In the genomic region with DNA sequence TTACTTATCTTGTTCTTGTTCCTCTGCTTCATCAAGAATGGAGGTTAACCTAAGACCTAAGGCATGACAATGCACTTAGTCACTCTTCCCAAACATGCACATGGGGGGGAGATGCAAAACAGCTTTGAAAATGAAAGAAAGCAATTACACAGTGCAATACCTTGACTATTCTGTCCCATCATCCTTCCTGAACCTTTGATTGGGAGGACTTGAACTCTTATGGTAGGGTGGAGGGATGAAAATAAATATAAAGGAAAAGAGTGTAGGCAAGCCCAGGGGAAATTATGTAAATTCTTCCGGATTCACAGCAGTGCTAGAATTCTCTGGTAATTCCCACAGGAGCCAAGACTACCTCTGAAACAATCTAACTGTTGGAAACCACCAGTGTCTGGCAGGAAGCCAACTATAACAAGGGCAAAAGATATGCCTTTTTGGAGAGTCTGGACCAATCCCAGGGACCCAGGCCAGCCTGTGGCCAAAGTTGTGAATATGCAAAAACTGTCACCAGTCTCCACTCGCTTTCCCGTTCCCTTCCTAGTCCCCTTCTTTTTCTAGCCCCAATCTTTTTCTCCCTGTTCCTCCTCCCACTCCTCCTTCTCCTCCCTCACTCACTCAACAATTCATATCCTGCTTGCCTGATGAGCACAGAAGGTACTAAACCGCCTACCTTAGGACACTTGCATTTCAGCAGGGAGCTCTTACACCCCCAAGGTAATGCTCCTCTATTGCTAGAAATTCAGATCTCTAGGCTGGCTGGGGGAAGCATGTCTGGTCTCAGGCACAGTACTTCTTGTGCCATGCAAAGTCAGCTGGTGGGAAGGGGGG, we compare ENCODE assay signal across 9 cellular contexts. TPM values are rescaled to one million over a fixed set of nuclear protein-coding genes. Genes with fewer than 3 reads are reported as not detected.
DNase-seq lines count a peak whose midpoint lies in the region; ATAC-seq, FAIRE-seq and TF ChIP-seq lines count a peak whose summit lies in the region.
"Had no signal": no experiment of that assay in that cellular context is flagged by ENCODE, and none has a peak within 500 bp of the region (broad histone marks: within the 10 kb centered on the region; RNA-seq: fewer than 3 reads in every experiment).

No MANE protein-coding gene starts in this region.

- H3K27ac ChIP-seq in K562 (ENCODE audit: extremely low read depth, low read depth, low read length): 0 out of 3 replicates have a peak overlapping the region, but pooled peaks have one; percentile 45
- H3K27ac ChIP-seq: parathyroid adenoma had no signal

- H3K9me1 ChIP-seq in K562 (ENCODE audit: control insufficient read depth, insufficient read depth, low read length): no peaks in the 10 kb centered on the region

- peak; percentile 92 for DNase-seq in Daoy (ENCODE audit: low read depth)
- DNase-seq in MG63: peak; percentile 53
- DNase-seq in K562 (ENCODE audit: extremely low read depth in 1 of 4, low spot score in 3 of 4): peak in 3 of 4 experiments; percentile 15 to 48 (median 26)
- no peak for DNase-seq in mesothelial cell of epicardium (ENCODE audit: low spot score in 2 of 2, unreplicated experiment in 2 of 2)
- DNase-seq in WTC11 (ENCODE audit: low spot score): no peak
- DNase-seq in effector CD8-positive, alpha-beta T cell (lab: John Stamatoyannopoulos, UW): no peak

- no peak overlapping the region for H3K4me3 ChIP-seq in MG63
- no peak overlapping the region for H3K4me3 ChIP-seq in K562

- H3K4me1 ChIP-seq in K562 (replicated peaks in 1 of 2; ENCODE audit: control insufficient read depth in 2 of 2, insufficient read depth in 2 of 2, low read length in 2 of 2): peaks cover 7 to 12% of the 10 kb centered on the region in 2 experiments; a peak in 4 of 5 replicates
- H3K4me1 ChIP-seq: parathyroid adenoma had no signal

- POLR2A ChIA-PET in K562 (lab: Yijun Ruan, JAX): interaction anchor here (0.5 kb wide), 1 partner anchor 99 kb away, joined by 3 read pairs; no protein-coding TSS in a partner anchor
- POLR2A ChIA-PET in WTC11 (lab: Charles Lee): no interaction called here

- TF ChIP-seq EP300 in K562 (IDR thresholded peaks at IDR 0.05; ENCODE audit: low read length): no peak

- CTCF ChIA-PET in K562 (lab: Yijun Ruan, JAX; ENCODE audit: low intra/inter-chr PET ratio) (no interaction called here), WTC11 (lab: Charles Lee) (no interaction called here)

- peak overlapping the region; percentile 38 for H2AFZ ChIP-seq in K562 (ENCODE audit: low read depth, low read length)
- H2AFZ ChIP-seq: parathyroid adenoma had no signal

- H3K4me2 ChIP-seq in K562 (ENCODE audit: insufficient read depth, low read length): peak overlapping the region; percentile 7; the same call in 1 of the 2 replicates

- TF ChIP-seq POLR2A in K562 (conservative IDR thresholded peaks at IDR 0.05): no peak

- H3K79me2 ChIP-seq in K562 (ENCODE audit: control insufficient read depth, insufficient read depth, low read length): no peaks in the 10 kb centered on the region
- H3K79me2 ChIP-seq: parathyroid adenoma had no signal

- no peaks in the 10 kb centered on the region for H4K20me1 ChIP-seq in K562 (replicated peaks; ENCODE audit: control insufficient read depth, insufficient read depth, low read length)

- H3K4me3 Mint-ChIP-seq in mesothelial cell of epicardium: no peak overlapping the region
- no peak overlapping the region for H3K4me3 Mint-ChIP-seq in WTC11

- H3K9me3 Mint-ChIP-seq in mesothelial cell of epicardium (no peaks in the 10 kb centered on the region), WTC11 (peaks cover 7% of the 10 kb centered on the region)

- peaks cover 35% of the 10 kb centered on the region for H3K4me1 Mint-ChIP-seq in mesothelial cell of epicardium
- H3K4me1 Mint-ChIP-seq in WTC11: peaks cover 38% of the 10 kb centered on the region

- H3K9me3 ChIP-seq in MG63 (no peaks in the 10 kb centered on the region), K562 (replicated peaks; ENCODE audit: control insufficient read depth, insufficient read depth, low read depth, low read length) (no peaks in the 10 kb centered on the region)

- no peak overlapping the region for H3K9ac ChIP-seq in K562 (ENCODE audit: insufficient read depth in 1 of 2, low read depth in 2 of 2, low read length in 2 of 2)
- H3K9ac ChIP-seq: parathyroid adenoma had no signal

- FAIRE-seq in K562 (lab: Jason Lieb, UNC): peak; percentile 11

- H3K27me3 ChIP-seq in MG63 (no peaks in the 10 kb centered on the region), K562 (ENCODE audit: control insufficient read depth in 2 of 2, insufficient read depth in 2 of 2, low read length in 2 of 2) (peaks cover 0 to 10% of the 10 kb centered on the region in 2 experiments; a peak in 1 of 5 replicates)

- H3K27me3 Mint-ChIP-seq in mesothelial cell of epicardium (ENCODE audit: low read depth) (peaks cover 5% of the 10 kb centered on the region), WTC11 (ENCODE audit: low read depth) (peaks cover 16% of the 10 kb centered on the region)

- in situ Hi-C loops in K562 (cut with MboI): no loop called here

- H3K27ac Mint-ChIP-seq in mesothelial cell of epicardium: peak overlapping the region; percentile 62
- no peak overlapping the region for H3K27ac Mint-ChIP-seq in WTC11

- TF ChIP-seq RAD21 in K562 (CRISPR knock-in tag; conservative IDR thresholded peaks at IDR 0.05 in 1 of 2, IDR thresholded peaks at IDR 0.05 in 1 of 2): no peak

- no peak for TF ChIP-seq CTCF in K562 (IDR thresholded peaks at IDR 0.05 in 2 of 3, conservative IDR thresholded peaks at IDR 0.05 in 1 of 3; ENCODE audit: insufficient read depth in 2 of 3, low read depth in 1 of 3, low read length in 3 of 3)
- TF ChIP-seq CTCF in mesothelial cell of epicardium (IDR thresholded peaks at IDR 0.05; ENCODE audit: unreplicated experiment): no peak
- no peak for TF ChIP-seq CTCF in WTC11 (IDR thresholded peaks at IDR 0.05)

- no TSS peak for BruUV-seq in K562 (replicated peaks; lab: Mats Ljungman, UMichigan)

- no peaks in the 10 kb centered on the region for H3K36me3 Mint-ChIP-seq in mesothelial cell of epicardium
- H3K36me3 Mint-ChIP-seq in WTC11: peaks cover 5% of the 10 kb centered on the region

- WGBS in K562 (ENCODE audit: insufficient coverage, low coverage, missing lambda C conversion rate): 0% methylated on average over 3 of the region's 4 CpGs

- intact Hi-C loops in K562 (cut with micrococcal nuclease): no loop called here

- ATAC-seq in GM19452 (IDR thresholded peaks at IDR 0.05; ENCODE audit: unreplicated experiment) (peak; percentile 27), K562 (peak; percentile 30; the same call in 1 of the 3 replicates), WTC11 (no peak), GM19023 (IDR thresholded peaks at IDR 0.05; ENCODE audit: unreplicated experiment) (no peak)

- H3K36me3 ChIP-seq in MG63 (peaks cover 6% of the 10 kb centered on the region), K562 (ENCODE audit: control insufficient read depth, insufficient read depth, low read length) (no peaks in the 10 kb centered on the region)

TF ChIP-seq in K562, 482 proteins besides CTCF, POLR2A, EP300 and RAD21 (continues in another document):
- no peak for TF ChIP-seq PTBP1 (IDR thresholded peaks at IDR 0.05; ENCODE audit: low read depth, low read length)
- 0 out of 4 replicates have a peak, but pooled peaks of 1 of the 2 experiments have one; percentile 9 for TF ChIP-seq RCOR1 (IDR thresholded peaks at IDR 0.05; ENCODE audit: borderline replicate concordance in 1 of 2, low read depth in 2 of 2, low read length in 2 of 2)
- TF ChIP-seq CBX8 (IDR thresholded peaks at IDR 0.05; ENCODE audit: borderline replicate concordance, extremely low read depth, low read depth, low read length, poor library complexity, severe bottlenecking): no peak
- TF ChIP-seq ZNF695 (CRISPR knock-in tag; IDR thresholded peaks at IDR 0.05): no peak

TF ChIP-seq in WTC11, 78 proteins besides CTCF, POLR2A, EP300 and RAD21:
- no peak for TF ChIP-seq TP53 (CRISPR knock-in tag; IDR thresholded peaks at IDR 0.05)
- no peak for TF ChIP-seq ZNF671 (CRISPR knock-in tag; IDR thresholded peaks at IDR 0.05)
- TF ChIP-seq ZNF396 (CRISPR knock-in tag; IDR thresholded peaks at IDR 0.05; ENCODE audit: borderline replicate concordance): no peak
- TF ChIP-seq, protein P1, sequence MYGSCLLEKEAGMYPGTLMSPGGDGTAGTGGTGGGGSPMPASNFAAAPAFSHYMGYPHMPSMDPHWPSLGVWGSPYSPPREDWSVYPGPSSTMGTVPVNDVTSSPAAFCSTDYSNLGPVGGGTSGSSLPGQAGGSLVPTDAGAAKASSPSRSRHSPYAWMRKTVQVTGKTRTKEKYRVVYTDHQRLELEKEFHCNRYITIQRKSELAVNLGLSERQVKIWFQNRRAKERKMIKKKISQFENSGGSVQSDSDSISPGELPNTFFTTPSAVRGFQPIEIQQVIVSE (CRISPR knock-in tag; IDR thresholded peaks at IDR 0.05; ENCODE audit: borderline replicate concordance): no peak
- no peak for TF ChIP-seq OVOL2 (CRISPR knock-in tag; IDR thresholded peaks at IDR 0.05; ENCODE audit: borderline replicate concordance)
- no peak for TF ChIP-seq KAT7 (CRISPR knock-in tag; IDR thresholded peaks at IDR 0.05; ENCODE audit: borderline replicate concordance)
- no peak for TF ChIP-seq RORB (CRISPR knock-in tag; IDR thresholded peaks at IDR 0.05)
- TF ChIP-seq JUN (CRISPR knock-in tag; IDR thresholded peaks at IDR 0.05): no peak
TF ChIP-seq in WTC11: peak in this region for 0.

RNA-seq across cellular contexts. Expression of a gene that starts 2.5 kb away (rescaled TPM):
- 147 and 170 TPM in 2 replicates for total RNA-seq in Daoy (2014; rRNA removed; shearing (Covaris generic))
- total RNA-seq in MG63 (2014; rRNA removed; shearing (Covaris generic); ENCODE audit: low replicate concordance): 132 and 169 TPM in 2 replicates
- 2.2 and 6.2 TPM in 2 replicates for total RNA-seq in K562 (2011; cell fraction: chromatin; rRNA removed; ENCODE audit: low replicate concordance)
- 4.3 and 5.0 TPM in 2 replicates for total RNA-seq in K562 (2011; cell fraction: nucleolus; rRNA removed)
- 5.6 and 6.9 TPM in 2 replicates for total RNA-seq in K562 (2011; cell fraction: nucleoplasm; rRNA removed)
- total RNA-seq in K562 (2014; rRNA removed): 6.5 and 8.0 TPM in 2 replicates
- 7.8 and 8.7 TPM in 2 replicates for total RNA-seq in K562 (2014; rRNA removed; fragmentation: Illumina TruSeq; extraction: Trizol)
- total RNA-seq in K562 (2015; rRNA removed; fragmentation: Illumina TruSeq; extraction: Trizol): 8.1 and 8.3 TPM in 2 replicates
- 5.7 and 7.2 TPM in 2 replicates for total RNA-seq in K562 (2021)
- 3.9 and 7.5 TPM in 2 replicates for polyA plus RNA-seq in K562 (2011; rRNA removed)
- polyA plus RNA-seq in K562 (2011; cell fraction: cytosol; rRNA removed): 2.1 and 3.2 TPM in 2 replicates
- 1.4 and 3.3 TPM in 2 replicates for polyA plus RNA-seq in K562 (2011; cell fraction: nucleus; rRNA removed)
- polyA plus RNA-seq in K562 (2012): 9.3 and 20.9 TPM in 2 replicates
- polyA plus RNA-seq in K562 (2014; fragmentation: Illumina TruSeq; extraction: Trizol): 6.3 and 8.7 TPM in 2 replicates
- 1 to 10 TPM; 2.1 to 2.3 TPM for polyA plus RNA-seq in K562 (2014; fragmentation: Nextera tagmentation; extraction: Ambion mirVana)
- 5.6 and 6.2 TPM in 2 replicates for polyA plus RNA-seq in K562 (2014; rRNA removed)
- polyA minus RNA-seq in K562 (2011; rRNA and poly(A)+ RNA removed): 4.1 and 9.9 TPM in 2 replicates
- polyA minus RNA-seq in K562 (2011; cell fraction: cytosol; rRNA and poly(A)+ RNA removed): 1.7 and 2.6 TPM in 2 replicates
- polyA minus RNA-seq in K562 (2011; cell fraction: nucleus; rRNA and poly(A)+ RNA removed): 1.8 and 4.1 TPM in 2 replicates
- total RNA-seq in mesothelial cell of epicardium: 183 to 190 TPM (median 189 TPM) in 3 replicates
- total RNA-seq in WTC11 (2021): 96.2 to 111 TPM (median 105 TPM) in 3 replicates

Comparison
In these comparisons a context has a peak if more than half of its experiments do, and no peak if none do; other contexts are left out.
1. DNase-seq: peak in Daoy (single experiment), MG63 (single experiment) and K562 (3 of 4); none in mesothelial cell of epicardium (0 of 2), WTC11 (single experiment) and effector CD8-positive, alpha-beta T cell (single experiment).
2. ATAC-seq: peak in GM19452 (single experiment) and K562 (single experiment); none in WTC11 (single experiment) and GM19023 (single experiment).
3. RNA of a gene that starts 2.5 kb away (total RNA-seq): 183 to 190 TPM in mesothelial cell of epicardium, 147 to 170 TPM in Daoy, 132 to 169 TPM in MG63 and 96.2 to 111 TPM in WTC11; 2.2 to 8.7 TPM in K562; every median in the first group is over 10 times any median in the second.